In genomic region chr3:158185711-158186110, GRCh38 we compare ENCODE assay signal across 21 cellular contexts.
"Had no signal": no experiment of that assay in that cellular context is flagged by ENCODE, and none has a peak within 500 bp of the region (broad histone marks: within the 10 kb centered on the region; RNA-seq: fewer than 3 reads in every experiment).

No MANE protein-coding gene starts in this region.

- H3K27me3 ChIP-seq: MG63 had no signal

- H3K4me3 ChIP-seq: MG63 had no signal

- H3K9me3 ChIP-seq: MG63 had no signal

- H3K36me3 ChIP-seq: MG63 had no signal

- DNase-seq: Karpas-422, KG1, MG63, NCI-H1092, NCI-H1105 treated with DMSO at 0.1 percent for 48 hours, NCI-H1417 treated with DMSO at 0.1 percent for 48 hours, NCI-H187, NCI-H2029, NCI-H2081 treated with DMSO at 0.1 percent for 48 hours, NCI-H2171, NCI-H226, NCI-H446, NCI-H510A, NCI-H69, NCI-H774, Right ventricle myocardium superior, RPMI8226, SIG-M5, SW 1271, T-cell had no signal

- FAIRE-seq: RCC 7860 had no signal

- ATAC-seq: T-cell had no signal
